Comparison of ENCODE assay signal across 9 cellular contexts in genomic region chr17:53871128-53871527, GRCh38. TPM values are rescaled to one million over a fixed set of nuclear protein-coding genes. Genes with fewer than 3 reads are reported as not detected.
"Had no signal": no experiment of that assay in that cellular context is flagged by ENCODE, and none has a peak within 500 bp of the region (broad histone marks: within the 10 kb centered on the region; RNA-seq: fewer than 3 reads in every experiment).

No MANE protein-coding gene starts in this region.

RNA-seq across cellular contexts. Expression of gene KIF2B, which starts 48.4 kb away (rescaled TPM):
- total RNA-seq: LHCN-M2, MCF 10A, NCI-H460, OCI-LY7, PC-9, Right ventricle myocardium inferior, RPMI7951, SJCRH30, SK-MEL-5 had no signal
